1 cellular context compared by ENCODE assay signal in the genomic region with DNA sequence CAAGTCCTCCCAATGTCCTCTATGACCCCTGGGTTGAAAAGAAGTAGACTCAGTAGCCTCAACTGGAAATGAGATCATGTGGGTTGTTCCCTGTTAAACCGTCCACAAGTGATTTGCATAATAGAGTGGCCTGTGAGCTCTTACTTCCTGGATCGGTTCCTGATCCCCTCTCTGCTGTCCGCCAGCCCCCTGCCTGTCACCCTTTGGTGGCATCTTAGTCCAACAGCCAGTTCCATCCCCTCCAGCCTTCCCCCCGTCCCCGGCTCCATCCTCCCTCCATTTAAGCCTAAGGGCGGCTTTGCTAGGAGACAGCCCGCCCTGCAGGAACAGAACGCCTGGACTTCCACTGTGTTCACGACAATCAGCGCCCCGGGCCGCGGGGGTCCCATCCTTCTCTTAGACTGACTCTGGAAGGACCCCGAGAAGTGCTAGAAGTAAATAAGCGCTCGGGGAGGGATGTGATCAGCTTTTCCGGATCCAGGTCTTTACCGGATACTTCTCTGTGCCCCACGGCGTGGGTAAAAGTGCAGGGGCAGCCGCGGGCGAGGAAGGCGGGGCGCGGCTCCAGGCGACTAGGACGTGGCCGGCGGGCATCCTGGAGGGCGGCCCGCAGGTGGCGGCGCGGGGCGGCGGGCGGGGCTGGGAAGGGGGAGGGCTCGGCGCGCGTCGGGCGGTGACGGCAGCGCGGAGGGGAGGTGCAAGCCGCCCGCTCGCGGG.
A peak's percentile ranks its signal among the peaks of the same experiment; 100 is the strongest.
TF ChIP-seq lines count a peak whose summit lies in the region.

No MANE protein-coding gene starts in this region.

TF ChIP-seq in GM23338, 12 proteins besides CTCF, POLR2A, EP300 and RAD21 (continued from another document):
- TF ChIP-seq ZNF462 (CRISPR knock-in tag; IDR thresholded peaks at IDR 0.05) (no peak), EZH2 (IDR thresholded peaks at IDR 0.05; ENCODE audit: low read depth, unreplicated experiment) (no peak), NANOG (IDR thresholded peaks at IDR 0.05; ENCODE audit: borderline replicate concordance) (no peak), POLR2AphosphoS5 (IDR thresholded peaks at IDR 0.05; ENCODE audit: low read depth) (peak; percentile 43), CREB1 (CRISPR knock-in tag; IDR thresholded peaks at IDR 0.05; ENCODE audit: low read depth) (peak; percentile 53)
